Comparison of ENCODE assay signal across 8 cellular contexts in genomic region chr18:3448845-3449701, GRCh38. TPM values are rescaled to one million over a fixed set of nuclear protein-coding genes. Genes with fewer than 3 reads are reported as not detected.
A peak's percentile ranks its signal among the peaks of the same experiment; 100 is the strongest.
DNase-seq lines count a peak whose midpoint lies in the region; ATAC-seq and TF ChIP-seq lines count a peak whose summit lies in the region.

No MANE protein-coding gene starts in this region.

- no peaks in the 10 kb centered on the region for H3K9me3 ChIP-seq in SJCRH30 (replicated peaks)
- no peaks in the 10 kb centered on the region for H3K9me3 ChIP-seq in gastroesophageal sphincter
- H3K9me3 ChIP-seq in thymus (ENCODE audit: control insufficient read depth), result no peaks in the 10 kb centered on the region

- H3K4me1 ChIP-seq in SJCRH30, result peaks cover 14% of the 10 kb centered on the region
- H3K4me1 ChIP-seq in gastroesophageal sphincter, result peaks cover 0 to 34% (median 12%) of the 10 kb centered on the region in 3 donors
- H3K4me1 ChIP-seq in thymus (ENCODE audit: control insufficient read depth, insufficient read depth, low read length), result peaks cover 13% of the 10 kb centered on the region

- H3K36me3 Mint-ChIP-seq in osteocyte (ENCODE audit: unreplicated experiment), result no peaks in the 10 kb centered on the region

- H3K4me3 Mint-ChIP-seq in osteocyte (ENCODE audit: unreplicated experiment), result peak overlapping the region; percentile 87

- H3K9me3 Mint-ChIP-seq in osteocyte (ENCODE audit: unreplicated experiment), result no peaks in the 10 kb centered on the region

- DNase-seq in COLO829 (ENCODE audit: low spot score), result peak; percentile 56
- peak; percentile 89 for DNase-seq in HT-29 (ENCODE audit: low spot score)
- DNase-seq in SJCRH30, result peak in 1 of 2 experiments; percentile 86
- peak; percentile 67 to 83 (median 74) for DNase-seq in activated naive CD4-positive, alpha-beta T cell (lab: John Stamatoyannopoulos, UW)
- peak; percentile 94 for DNase-seq in osteocyte (ENCODE audit: extremely low spot score, unreplicated experiment)

- H3K4me3 ChIP-seq in SJCRH30, result peak overlapping the region; percentile 76
- H3K4me3 ChIP-seq in gastroesophageal sphincter, result peak overlapping the region; percentile 73 to 90
- H3K4me3 ChIP-seq in thymus (ENCODE audit: low read length), result peak overlapping the region; percentile 72

- no peak for TF ChIP-seq EP300 in gastroesophageal sphincter (IDR thresholded peaks at IDR 0.05)

- ATAC-seq in GM19467 (IDR thresholded peaks at IDR 0.05; ENCODE audit: unreplicated experiment), result peak; percentile 54
- ATAC-seq in gastroesophageal sphincter, result peak; percentile 33

- H3K4me1 Mint-ChIP-seq in osteocyte (ENCODE audit: unreplicated experiment), result peaks cover 33% of the 10 kb centered on the region

- H3K27ac ChIP-seq in SJCRH30, result peak overlapping the region; percentile 95
- H3K27ac ChIP-seq in gastroesophageal sphincter, result peak overlapping the region; percentile 94 to 99 (median 99)
- peak overlapping the region; percentile 97 for H3K27ac ChIP-seq in thymus (ENCODE audit: low read depth)

- H3K36me3 ChIP-seq in SJCRH30, result peaks cover 24% of the 10 kb centered on the region
- H3K36me3 ChIP-seq in gastroesophageal sphincter, result no peaks in the 10 kb centered on the region
- H3K36me3 ChIP-seq in thymus (ENCODE audit: control insufficient read depth, insufficient read depth), result no peaks in the 10 kb centered on the region

- no peaks in the 10 kb centered on the region for H3K27me3 ChIP-seq in SJCRH30
- no peaks in the 10 kb centered on the region for H3K27me3 ChIP-seq in gastroesophageal sphincter
- no peaks in the 10 kb centered on the region for H3K27me3 ChIP-seq in thymus (ENCODE audit: control insufficient read depth, insufficient read depth)

- WGBS in gastroesophageal sphincter (ENCODE audit: low coverage in 1 of 2), 2 donors, result 0% methylated on average over 1 to 34 of the region's 57 CpGs
- under 1% methylated on average over 57 of the region's 57 CpGs for WGBS in thymus

- H3K27me3 Mint-ChIP-seq in osteocyte (ENCODE audit: unreplicated experiment), result no peaks in the 10 kb centered on the region

- no peak for TF ChIP-seq CTCF in gastroesophageal sphincter (IDR thresholded peaks at IDR 0.05)
- TF ChIP-seq CTCF in osteocyte (IDR thresholded peaks at IDR 0.05), result no peak

- peak overlapping the region; percentile 99 for H3K27ac Mint-ChIP-seq in osteocyte (ENCODE audit: unreplicated experiment)

- TF ChIP-seq POLR2A in gastroesophageal sphincter (IDR thresholded peaks at IDR 0.05), result peak; percentile 80 to 82

RNA-seq across cellular contexts. Expression of gene TGIF1, which starts 0.9 kb away (rescaled TPM):
- 241 and 264 TPM in 2 replicates for total RNA-seq in HT-29 (2014; rRNA removed; shearing (Covaris generic))
- 86.9 and 88.8 TPM in 2 replicates for total RNA-seq in SJCRH30 (2014; rRNA removed; shearing (Covaris generic))
- total RNA-seq in gastroesophageal sphincter (10 to 100 TPM; 55.5 to 95.8 (median 77.0) TPM), osteocyte (83.0 and 90.7 TPM in 2 replicates)
- polyA plus RNA-seq in thymus, result 96.1 TPM
